Comparison of ENCODE assay signal across 3 cellular contexts in the genomic region with DNA sequence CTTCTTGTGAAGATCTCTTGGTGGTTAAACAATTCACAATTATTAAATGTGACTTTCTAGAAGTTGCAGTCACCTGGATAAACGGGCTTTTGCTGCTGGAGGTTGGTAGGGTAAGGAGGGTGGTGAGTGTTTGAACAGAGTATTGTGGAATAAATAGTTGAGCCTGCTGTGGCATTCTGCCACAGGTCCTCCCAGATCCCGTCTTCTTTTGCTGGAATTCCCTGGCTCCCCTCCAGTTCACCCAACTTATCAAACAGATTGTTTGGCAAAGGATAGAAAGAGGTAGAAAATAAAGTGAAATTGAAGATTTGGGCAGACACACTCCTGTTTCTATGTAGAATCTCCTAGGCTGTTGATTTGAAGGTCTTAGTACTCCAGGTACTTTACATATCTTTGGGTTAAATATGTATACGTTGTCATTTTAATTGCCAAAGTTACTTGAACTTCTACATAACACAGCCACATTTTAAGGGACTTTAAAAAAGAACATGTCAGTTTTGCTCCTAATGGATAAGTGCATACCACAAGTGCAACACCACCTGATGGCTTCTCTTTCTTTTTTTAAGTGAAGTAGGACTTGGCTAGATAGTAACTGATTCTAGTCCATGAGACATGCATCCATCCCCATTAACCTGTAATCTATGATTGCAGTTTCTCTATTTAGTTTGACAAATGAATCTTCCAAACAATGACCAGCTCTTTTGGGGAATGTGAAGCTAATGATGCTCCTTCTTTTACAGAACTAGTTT.
TF ChIP-seq lines count a peak whose summit lies in the region.

No MANE protein-coding gene starts in this region.

TF ChIP-seq in GM23338, 12 proteins besides CTCF, POLR2A, EP300 and RAD21:
- TF ChIP-seq NANOG (IDR thresholded peaks at IDR 0.05; ENCODE audit: borderline replicate concordance) (peak; percentile 71; the same call in 1 of the 2 replicates), EZH2phosphoT487 (IDR thresholded peaks at IDR 0.05; ENCODE audit: unreplicated experiment) (no peak)

TF ChIP-seq in H1, 55 proteins besides CTCF, POLR2A, EP300 and RAD21:
- TF ChIP-seq, protein P1, sequence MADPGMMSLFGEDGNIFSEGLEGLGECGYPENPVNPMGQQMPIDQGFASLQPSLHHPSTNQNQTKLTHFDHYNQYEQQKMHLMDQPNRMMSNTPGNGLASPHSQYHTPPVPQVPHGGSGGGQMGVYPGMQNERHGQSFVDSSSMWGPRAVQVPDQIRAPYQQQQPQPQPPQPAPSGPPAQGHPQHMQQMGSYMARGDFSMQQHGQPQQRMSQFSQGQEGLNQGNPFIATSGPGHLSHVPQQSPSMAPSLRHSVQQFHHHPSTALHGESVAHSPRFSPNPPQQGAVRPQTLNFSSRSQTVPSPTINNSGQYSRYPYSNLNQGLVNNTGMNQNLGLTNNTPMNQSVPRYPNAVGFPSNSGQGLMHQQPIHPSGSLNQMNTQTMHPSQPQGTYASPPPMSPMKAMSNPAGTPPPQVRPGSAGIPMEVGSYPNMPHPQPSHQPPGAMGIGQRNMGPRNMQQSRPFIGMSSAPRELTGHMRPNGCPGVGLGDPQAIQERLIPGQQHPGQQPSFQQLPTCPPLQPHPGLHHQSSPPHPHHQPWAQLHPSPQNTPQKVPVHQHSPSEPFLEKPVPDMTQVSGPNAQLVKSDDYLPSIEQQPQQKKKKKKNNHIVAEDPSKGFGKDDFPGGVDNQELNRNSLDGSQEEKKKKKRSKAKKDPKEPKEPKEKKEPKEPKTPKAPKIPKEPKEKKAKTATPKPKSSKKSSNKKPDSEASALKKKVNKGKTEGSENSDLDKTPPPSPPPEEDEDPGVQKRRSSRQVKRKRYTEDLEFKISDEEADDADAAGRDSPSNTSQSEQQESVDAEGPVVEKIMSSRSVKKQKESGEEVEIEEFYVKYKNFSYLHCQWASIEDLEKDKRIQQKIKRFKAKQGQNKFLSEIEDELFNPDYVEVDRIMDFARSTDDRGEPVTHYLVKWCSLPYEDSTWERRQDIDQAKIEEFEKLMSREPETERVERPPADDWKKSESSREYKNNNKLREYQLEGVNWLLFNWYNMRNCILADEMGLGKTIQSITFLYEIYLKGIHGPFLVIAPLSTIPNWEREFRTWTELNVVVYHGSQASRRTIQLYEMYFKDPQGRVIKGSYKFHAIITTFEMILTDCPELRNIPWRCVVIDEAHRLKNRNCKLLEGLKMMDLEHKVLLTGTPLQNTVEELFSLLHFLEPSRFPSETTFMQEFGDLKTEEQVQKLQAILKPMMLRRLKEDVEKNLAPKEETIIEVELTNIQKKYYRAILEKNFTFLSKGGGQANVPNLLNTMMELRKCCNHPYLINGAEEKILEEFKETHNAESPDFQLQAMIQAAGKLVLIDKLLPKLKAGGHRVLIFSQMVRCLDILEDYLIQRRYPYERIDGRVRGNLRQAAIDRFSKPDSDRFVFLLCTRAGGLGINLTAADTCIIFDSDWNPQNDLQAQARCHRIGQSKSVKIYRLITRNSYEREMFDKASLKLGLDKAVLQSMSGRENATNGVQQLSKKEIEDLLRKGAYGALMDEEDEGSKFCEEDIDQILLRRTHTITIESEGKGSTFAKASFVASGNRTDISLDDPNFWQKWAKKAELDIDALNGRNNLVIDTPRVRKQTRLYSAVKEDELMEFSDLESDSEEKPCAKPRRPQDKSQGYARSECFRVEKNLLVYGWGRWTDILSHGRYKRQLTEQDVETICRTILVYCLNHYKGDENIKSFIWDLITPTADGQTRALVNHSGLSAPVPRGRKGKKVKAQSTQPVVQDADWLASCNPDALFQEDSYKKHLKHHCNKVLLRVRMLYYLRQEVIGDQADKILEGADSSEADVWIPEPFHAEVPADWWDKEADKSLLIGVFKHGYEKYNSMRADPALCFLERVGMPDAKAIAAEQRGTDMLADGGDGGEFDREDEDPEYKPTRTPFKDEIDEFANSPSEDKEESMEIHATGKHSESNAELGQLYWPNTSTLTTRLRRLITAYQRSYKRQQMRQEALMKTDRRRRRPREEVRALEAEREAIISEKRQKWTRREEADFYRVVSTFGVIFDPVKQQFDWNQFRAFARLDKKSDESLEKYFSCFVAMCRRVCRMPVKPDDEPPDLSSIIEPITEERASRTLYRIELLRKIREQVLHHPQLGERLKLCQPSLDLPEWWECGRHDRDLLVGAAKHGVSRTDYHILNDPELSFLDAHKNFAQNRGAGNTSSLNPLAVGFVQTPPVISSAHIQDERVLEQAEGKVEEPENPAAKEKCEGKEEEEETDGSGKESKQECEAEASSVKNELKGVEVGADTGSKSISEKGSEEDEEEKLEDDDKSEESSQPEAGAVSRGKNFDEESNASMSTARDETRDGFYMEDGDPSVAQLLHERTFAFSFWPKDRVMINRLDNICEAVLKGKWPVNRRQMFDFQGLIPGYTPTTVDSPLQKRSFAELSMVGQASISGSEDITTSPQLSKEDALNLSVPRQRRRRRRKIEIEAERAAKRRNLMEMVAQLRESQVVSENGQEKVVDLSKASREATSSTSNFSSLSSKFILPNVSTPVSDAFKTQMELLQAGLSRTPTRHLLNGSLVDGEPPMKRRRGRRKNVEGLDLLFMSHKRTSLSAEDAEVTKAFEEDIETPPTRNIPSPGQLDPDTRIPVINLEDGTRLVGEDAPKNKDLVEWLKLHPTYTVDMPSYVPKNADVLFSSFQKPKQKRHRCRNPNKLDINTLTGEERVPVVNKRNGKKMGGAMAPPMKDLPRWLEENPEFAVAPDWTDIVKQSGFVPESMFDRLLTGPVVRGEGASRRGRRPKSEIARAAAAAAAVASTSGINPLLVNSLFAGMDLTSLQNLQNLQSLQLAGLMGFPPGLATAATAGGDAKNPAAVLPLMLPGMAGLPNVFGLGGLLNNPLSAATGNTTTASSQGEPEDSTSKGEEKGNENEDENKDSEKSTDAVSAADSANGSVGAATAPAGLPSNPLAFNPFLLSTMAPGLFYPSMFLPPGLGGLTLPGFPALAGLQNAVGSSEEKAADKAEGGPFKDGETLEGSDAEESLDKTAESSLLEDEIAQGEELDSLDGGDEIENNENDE (IDR thresholded peaks at IDR 0.05; ENCODE audit: insufficient replicate concordance, low read length): peak; percentile 37
- TF ChIP-seq RFX5 (IDR thresholded peaks at IDR 0.05; ENCODE audit: borderline replicate concordance, low read depth, low read length): no peak
TF ChIP-seq in H1: peak in this region for 1.

TF ChIP-seq in HEK293T, 16 proteins besides CTCF, POLR2A, EP300 and RAD21:
- TF ChIP-seq, protein P2, sequence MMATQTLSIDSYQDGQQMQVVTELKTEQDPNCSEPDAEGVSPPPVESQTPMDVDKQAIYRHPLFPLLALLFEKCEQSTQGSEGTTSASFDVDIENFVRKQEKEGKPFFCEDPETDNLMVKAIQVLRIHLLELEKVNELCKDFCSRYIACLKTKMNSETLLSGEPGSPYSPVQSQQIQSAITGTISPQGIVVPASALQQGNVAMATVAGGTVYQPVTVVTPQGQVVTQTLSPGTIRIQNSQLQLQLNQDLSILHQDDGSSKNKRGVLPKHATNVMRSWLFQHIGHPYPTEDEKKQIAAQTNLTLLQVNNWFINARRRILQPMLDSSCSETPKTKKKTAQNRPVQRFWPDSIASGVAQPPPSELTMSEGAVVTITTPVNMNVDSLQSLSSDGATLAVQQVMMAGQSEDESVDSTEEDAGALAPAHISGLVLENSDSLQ (IDR thresholded peaks at IDR 0.05): no peak
- TF ChIP-seq NFRKB (IDR thresholded peaks at IDR 0.05) (no peak), SUZ12 (IDR thresholded peaks at IDR 0.05) (no peak), SP1 (IDR thresholded peaks at IDR 0.05) (no peak), CTBP1 (IDR thresholded peaks at IDR 0.05; ENCODE audit: borderline replicate concordance) (no peak), FOXA1 (IDR thresholded peaks at IDR 0.05) (no peak), HDGF (IDR thresholded peaks at IDR 0.05; ENCODE audit: borderline replicate concordance) (no peak), ZNF384 (IDR thresholded peaks at IDR 0.05) (no peak), FOXM1 (IDR thresholded peaks at IDR 0.05; ENCODE audit: borderline replicate concordance) (no peak), ARNT (IDR thresholded peaks at IDR 0.05) (no peak), FOXK2 (IDR thresholded peaks at IDR 0.05) (no peak), LEF1 (IDR thresholded peaks at IDR 0.05; ENCODE audit: borderline replicate concordance) (no peak), L3MBTL2 (conservative IDR thresholded peaks at IDR 0.05) (no peak), BHLHE40 (IDR thresholded peaks at IDR 0.05; ENCODE audit: borderline replicate concordance) (no peak)
